Comparison of ENCODE assay signal across 26 cellular contexts in the genomic region with DNA sequence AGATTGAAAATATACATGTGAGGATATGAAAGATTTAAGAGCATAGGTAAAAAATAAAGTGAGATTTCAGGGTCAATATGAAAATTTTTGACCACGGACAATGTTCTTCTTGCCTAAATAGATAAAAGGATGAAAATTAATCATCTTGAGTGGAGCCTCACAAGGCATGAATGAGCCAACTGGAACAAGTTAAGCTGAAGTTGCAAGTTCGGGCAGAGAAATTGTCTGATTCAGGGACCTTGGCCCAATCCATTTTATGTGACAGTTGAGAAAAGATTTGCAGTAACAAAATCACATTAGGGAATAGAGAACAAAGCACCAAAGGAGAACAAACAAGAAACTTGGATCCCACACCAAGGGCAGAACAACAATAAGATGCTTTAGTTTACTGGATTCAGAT.
"Had no signal": no experiment of that assay in that cellular context is flagged by ENCODE, and none has a peak within 500 bp of the region (broad histone marks: within the 10 kb centered on the region; RNA-seq: fewer than 3 reads in every experiment).

No MANE protein-coding gene starts in this region.

- H3K9me3 ChIP-seq: colonic mucosa, lower lobe of right lung, neutrophil, pancreas, right lobe of liver, suprapubic skin, transverse colon, upper lobe of right lung, uterus had no signal

- H3K36me3 Mint-ChIP-seq: memory B cell; natural killer cell; stimulated activated naive B cell treated with anti-CD40 and anti-IgM and Interleukin-4, amounts not matched to agents 10 μg/mL and 1 μg/mL and 100 μg/mL, for 72 hours had no signal

- H3K36me3 ChIP-seq: colonic mucosa, heart right ventricle, lower lobe of right lung, neutrophil, pancreas, right lobe of liver, suprapubic skin, transverse colon, upper lobe of right lung, uterus had no signal

- H3K9me3 Mint-ChIP-seq: neural crest cell; stimulated activated naive CD8-positive, alpha-beta T cell treated with anti-CD3 and anti-CD28 coated beads, Interleukin-15, Interleukin-2, amounts not matched to agents 100 ng/mL and 50 ng/mL, for 24 hours had no signal

- H3K27me3 Mint-ChIP-seq: effector memory CD8-positive, alpha-beta T cell; memory B cell; stimulated activated naive B cell treated with anti-CD40 and anti-IgM and Interleukin-4, amounts not matched to agents 10 μg/mL and 1 μg/mL and 100 μg/mL, for 72 hours; stimulated activated naive CD8-positive, alpha-beta T cell treated with anti-CD3 and anti-CD28 coated beads, Interleukin-15, Interleukin-2, amounts not matched to agents 100 ng/mL and 50 ng/mL, for 24 hours had no signal

- H3K27ac ChIP-seq: colonic mucosa, heart right ventricle, lower lobe of right lung, neutrophil, pancreas, right lobe of liver, suprapubic skin, transverse colon, upper lobe of right lung, uterus had no signal

- FAIRE-seq: endometrium, islet of Langerhans, pancreas, small intestine had no signal

- DNase-seq: colonic mucosa; dermis blood vessel endothelial cell; effector memory CD8-positive, alpha-beta T cell; foreskin melanocyte; glutamatergic neuron; heart right ventricle; hippocampal formation; left ventricle myocardium superior; lower lobe of right lung; natural killer cell; pancreas; right lobe of liver; small intestine; stimulated activated CD4-positive, alpha-beta T cell treated with anti-CD3 and anti-CD28 coated beads, Interleukin-15, amount 100 ng/mL, for 24 hours; stimulated activated CD4-positive, alpha-beta T cell treated with anti-CD3 and anti-CD28 coated beads, Interleukin-2, amount 100 ng/mL, for 48 hours; stimulated activated naive B cell treated with anti-CD40 and anti-IgM and Interleukin-4, amounts not matched to agents 10 μg/mL and 1 μg/mL and 100 μg/mL, for 72 hours; transverse colon; upper lobe of right lung; uterus had no signal

- H3K4me3 ChIP-seq: colonic mucosa, heart right ventricle, lower lobe of right lung, pancreas, right lobe of liver, suprapubic skin, transverse colon, upper lobe of right lung, uterus had no signal

- H3K27me3 ChIP-seq: colonic mucosa, heart right ventricle, neutrophil, pancreas, right lobe of liver, suprapubic skin, transverse colon, upper lobe of right lung, uterus had no signal

- ATAC-seq: effector memory CD8-positive, alpha-beta T cell; heart right ventricle; left ventricle myocardium superior; lower lobe of right lung; natural killer cell; pancreas; right lobe of liver; stimulated activated naive B cell treated with anti-CD40 and anti-IgM and Interleukin-4, amounts not matched to agents 10 μg/mL and 1 μg/mL and 100 μg/mL, for 72 hours; upper lobe of right lung had no signal

- H3K4me1 ChIP-seq: colonic mucosa, heart right ventricle, lower lobe of right lung, pancreas, right lobe of liver, suprapubic skin, transverse colon, upper lobe of right lung, uterus had no signal

- H3K4me1 Mint-ChIP-seq: memory B cell; natural killer cell; neural crest cell; stimulated activated naive B cell treated with anti-CD40 and anti-IgM and Interleukin-4, amounts not matched to agents 10 μg/mL and 1 μg/mL and 100 μg/mL, for 72 hours had no signal

- H3K4me3 Mint-ChIP-seq: effector memory CD8-positive, alpha-beta T cell; memory B cell; natural killer cell; neural crest cell; stimulated activated naive B cell treated with anti-CD40 and anti-IgM and Interleukin-4, amounts not matched to agents 10 μg/mL and 1 μg/mL and 100 μg/mL, for 72 hours; stimulated activated naive CD8-positive, alpha-beta T cell treated with anti-CD3 and anti-CD28 coated beads, Interleukin-15, Interleukin-2, amounts not matched to agents 100 ng/mL and 50 ng/mL, for 24 hours had no signal

- H3K27ac Mint-ChIP-seq: effector memory CD8-positive, alpha-beta T cell; memory B cell; natural killer cell; stimulated activated naive B cell treated with anti-CD40 and anti-IgM and Interleukin-4, amounts not matched to agents 10 μg/mL and 1 μg/mL and 100 μg/mL, for 72 hours; stimulated activated naive CD8-positive, alpha-beta T cell treated with anti-CD3 and anti-CD28 coated beads, Interleukin-15, Interleukin-2, amounts not matched to agents 100 ng/mL and 50 ng/mL, for 24 hours had no signal
